18 cellular contexts compared by ENCODE assay signal in the genomic region with DNA sequence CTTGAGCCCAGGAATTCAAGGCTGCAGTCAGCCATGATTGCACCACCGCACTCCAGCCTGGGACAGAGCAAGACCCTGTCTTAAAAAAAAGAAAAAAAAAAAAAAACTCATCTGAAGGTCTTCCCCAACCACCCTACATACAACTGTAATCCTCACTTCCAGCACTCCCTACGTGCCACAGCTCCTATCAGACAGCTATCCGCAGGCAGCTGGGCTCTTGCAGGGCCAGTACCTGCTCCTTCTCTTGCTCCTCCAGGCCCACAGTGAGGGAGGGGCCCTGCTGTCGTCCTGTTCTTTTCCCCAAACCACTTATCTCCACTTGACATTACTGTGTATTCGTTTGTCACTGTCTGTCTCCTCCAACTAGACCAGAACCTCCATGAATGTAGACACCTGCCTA.
"Had no signal": no experiment of that assay in that cellular context is flagged by ENCODE, and none has a peak within 500 bp of the region (broad histone marks: within the 10 kb centered on the region; RNA-seq: fewer than 3 reads in every experiment).

No MANE protein-coding gene starts in this region.

- H3K4me1 ChIP-seq: lower lobe of right lung, parathyroid adenoma had no signal

- H3K27me3 ChIP-seq: brain microvascular endothelial cell, hepatocyte had no signal

- H3K27ac ChIP-seq: brain microvascular endothelial cell, dorsolateral prefrontal cortex, hepatocyte, lower lobe of right lung, neutrophil, parathyroid adenoma, stomach had no signal

- H3K36me3 ChIP-seq: brain microvascular endothelial cell, lower lobe of right lung, neutrophil, stomach had no signal

- H3K9me3 ChIP-seq: lower lobe of right lung, neutrophil, stomach had no signal

- H3K4me3 ChIP-seq: dorsolateral prefrontal cortex, hepatocyte, lower lobe of right lung, smooth muscle cell, stomach had no signal

- H3K4me2 ChIP-seq: hepatocyte, smooth muscle cell had no signal

- H3K9ac ChIP-seq: parathyroid adenoma had no signal

- H3K79me2 ChIP-seq: hepatocyte, parathyroid adenoma had no signal

- DNase-seq: activated CD4-positive, alpha-beta T cell treated with anti-CD3 and anti-CD28 coated beads, Interleukin-2, amount 10 ng/mL, durations not matched to agents 24 days and 14 days; activated CD8-positive, alpha-beta memory T cell treated with anti-CD3 and anti-CD28 coated beads, Interleukin-2, amount 50 U/mL, for 4 hours; activated CD8-positive, alpha-beta T cell treated with anti-CD3 and anti-CD28 coated beads, Interleukin-2, amount 10 ng/mL, durations not matched to agents 7 days and 5 days; activated effector memory CD4-positive, alpha-beta T cell treated with Interleukin-2 at 50 U/mL for 16 hours; activated naive CD4-positive, alpha-beta T cell treated with anti-CD3 and anti-CD28 coated beads, Interleukin-2, amount 10 ng/mL, durations not matched to agents 7 days and 5 days; activated naive CD8-positive, alpha-beta T cell treated with anti-CD3 and anti-CD28 coated beads, Interleukin-2, amount 50 U/mL, for 24 hours; activated T-cell treated with anti-CD3 and anti-CD28 coated beads, Interleukin-2, amount 50 U/mL, for 4 hours; aorta; brain microvascular endothelial cell; central memory CD4-positive, alpha-beta T cell; lower lobe of right lung; stimulated activated CD4-positive, alpha-beta T cell treated with anti-CD3 and anti-CD28 coated beads, Interleukin-4, amount 100 ng/mL, for 24 hours; stomach had no signal
